In the genomic region with DNA sequence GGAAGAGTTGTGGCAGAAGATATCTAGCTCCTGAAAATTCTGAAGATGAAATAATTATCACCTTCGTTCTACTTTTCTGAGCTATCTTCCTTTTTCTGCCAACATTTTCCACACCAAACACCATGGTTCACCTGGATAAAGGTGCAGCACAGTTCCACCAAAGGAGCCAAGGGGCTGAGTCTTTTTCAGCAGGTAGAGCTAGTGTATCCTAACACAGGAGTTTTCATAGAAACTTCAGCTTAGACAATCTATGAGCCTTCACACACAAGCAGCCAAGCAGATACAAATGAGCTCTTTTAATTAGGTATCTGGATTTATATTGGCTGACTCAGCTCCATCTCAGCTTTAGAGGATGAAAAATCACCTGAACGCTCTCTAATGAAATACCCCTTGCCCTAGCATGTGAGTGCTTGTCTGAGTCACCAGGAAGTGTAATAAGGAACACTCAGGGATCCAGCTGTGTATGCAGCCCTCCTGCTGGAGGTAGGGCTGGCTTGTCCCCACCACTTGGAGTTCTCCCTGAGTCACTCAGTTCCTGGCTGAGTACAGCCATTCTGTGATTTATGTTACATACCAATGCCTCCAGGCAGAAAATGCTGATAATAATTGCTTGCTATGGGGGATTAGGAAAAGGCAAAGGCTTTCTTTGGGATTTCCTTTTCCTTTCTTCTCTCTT, we compare ENCODE assay signal across 11 cellular contexts.
DNase-seq lines count a peak whose midpoint lies in the region; ATAC-seq, FAIRE-seq and TF ChIP-seq lines count a peak whose summit lies in the region.
"Had no signal": no experiment of that assay in that cellular context is flagged by ENCODE, and none has a peak within 500 bp of the region (broad histone marks: within the 10 kb centered on the region; RNA-seq: fewer than 3 reads in every experiment).

No MANE protein-coding gene starts in this region.

- POLR2A ChIA-PET in GM12878 (lab: Charles Lee) = interaction anchor here (1.1 to 1.4 kb wide), 2 partner anchors 19 to 28 kb away, joined by 3 to 4 read pairs; no protein-coding TSS in a partner anchor
- POLR2A ChIA-PET in activated CD4-positive, alpha-beta memory T cell treated with anti-CD3 and anti-CD28 coated beads for 36 hours (lab: Charles Lee) = no interaction called here

- FAIRE-seq in GM12878 (lab: Jason Lieb, UNC) (no peak), GM19239 (lab: Jason Lieb, UNC) (no peak)

- H3K9me3 ChIP-seq in HUES6 (ENCODE audit: control insufficient read depth, insufficient read depth, low read depth, low read length) (no peaks in the 10 kb centered on the region), GM12878 (replicated peaks; ENCODE audit: control insufficient read depth, insufficient read depth, low read length) (no peaks in the 10 kb centered on the region), tibial nerve (no peaks in the 10 kb centered on the region)
- H3K9me3 ChIP-seq: sigmoid colon, testis had no signal

- no peak for TF ChIP-seq POLR2A in GM12878 (IDR thresholded peaks at IDR 0.05; ENCODE audit: low read depth, low read length)
- TF ChIP-seq POLR2A in tibial nerve (IDR thresholded peaks at IDR 0.05) = no peak

- no peak overlapping the region for H3K4me3 Mint-ChIP-seq in activated CD4-positive, alpha-beta memory T cell treated with anti-CD3 and anti-CD28 coated beads for 36 hours

- no peak overlapping the region for H3K27ac Mint-ChIP-seq in activated CD4-positive, alpha-beta memory T cell treated with anti-CD3 and anti-CD28 coated beads for 36 hours

- no peaks in the 10 kb centered on the region for H3K9me3 Mint-ChIP-seq in activated CD4-positive, alpha-beta memory T cell treated with anti-CD3 and anti-CD28 coated beads for 36 hours

- H3K36me3 Mint-ChIP-seq in activated CD4-positive, alpha-beta memory T cell treated with anti-CD3 and anti-CD28 coated beads for 36 hours = no peaks in the 10 kb centered on the region

- WGBS in GM12878 (ENCODE audit: insufficient coverage, insufficient replicate concordance, low lambda C conversion rate, missing lambda C conversion rate) = 72% methylated on average over 2 of the region's 2 CpGs
- no CpG with 5 or more reads among the region's 2 CpGs for WGBS in mesendoderm (ENCODE audit: extremely low coverage, insufficient coverage, low lambda C conversion rate)
- WGBS in tibial nerve, 2 donors = 78 to 81% methylated on average over 2 of the region's 2 CpGs

- RAD21 ChIA-PET in GM12878 (lab: Charles Lee; ENCODE audit: unreplicated experiment) = interaction anchor here (0.5 to 1.6 kb wide), 2 partner anchors 21 to 187 kb away, joined by 3 to 7 read pairs; no protein-coding TSS in a partner anchor

- peak; percentile 15 for ATAC-seq in GM12878

- no peaks in the 10 kb centered on the region for H3K36me3 ChIP-seq in HUES6 (ENCODE audit: control insufficient read depth, insufficient read depth, low read length)
- no peaks in the 10 kb centered on the region for H3K36me3 ChIP-seq in GM12878 (ENCODE audit: control insufficient read depth in 2 of 2, insufficient read depth in 2 of 2, low read length in 1 of 2)
- H3K36me3 ChIP-seq in mesendoderm (ENCODE audit: control insufficient read depth, insufficient read depth, low read length) = no peaks in the 10 kb centered on the region
- no peaks in the 10 kb centered on the region for H3K36me3 ChIP-seq in tibial nerve
- H3K36me3 ChIP-seq: sigmoid colon had no signal

- no peak for TF ChIP-seq EP300 in GM12878 (IDR thresholded peaks at IDR 0.05; ENCODE audit: borderline replicate concordance in 1 of 2, control insufficient read depth in 1 of 2, low read depth in 2 of 2, low read length in 2 of 2)
- no peak for TF ChIP-seq EP300 in tibial nerve (IDR thresholded peaks at IDR 0.05)

- H3K79me2 ChIP-seq in GM12878 (ENCODE audit: control insufficient read depth, insufficient read depth, low read length) = no peaks in the 10 kb centered on the region
- no peaks in the 10 kb centered on the region for H3K79me2 ChIP-seq in mesendoderm (ENCODE audit: control insufficient read depth, insufficient read depth, low read length)

- H3K27me3 ChIP-seq in HUES6 (ENCODE audit: control insufficient read depth, insufficient read depth, low read length) = no peaks in the 10 kb centered on the region
- no peaks in the 10 kb centered on the region for H3K27me3 ChIP-seq in GM12878 (replicated peaks in 1 of 2; ENCODE audit: control insufficient read depth in 2 of 2, insufficient read depth in 2 of 2, low read length in 1 of 2)
- H3K27me3 ChIP-seq in mesendoderm (ENCODE audit: insufficient read depth, low read length, poor library complexity) = no peaks in the 10 kb centered on the region
- no peaks in the 10 kb centered on the region for H3K27me3 ChIP-seq in tibial nerve
- H3K27me3 ChIP-seq: sigmoid colon, testis had no signal

- intact Hi-C loops in GM12878 (cut with micrococcal nuclease; ENCODE audit: unreplicated experiment) = no loop called here
- intact Hi-C loops in activated CD4-positive, alpha-beta memory T cell treated with anti-CD3 and anti-CD28 coated beads for 36 hours (cut with micrococcal nuclease) = no loop called here

- no peak overlapping the region for H2BK15ac ChIP-seq in mesendoderm (replicated peaks; ENCODE audit: low read depth)

- peak overlapping the region; percentile 9; the same call in 1 of the 2 replicates for H2AFZ ChIP-seq in GM12878 (ENCODE audit: control insufficient read depth, low read depth, low read length)

- no peak overlapping the region for H2BK5ac ChIP-seq in mesendoderm (ENCODE audit: low read length)

- peak overlapping the region; percentile 64 for H3K18ac ChIP-seq in mesendoderm (ENCODE audit: low read length)

- TF ChIP-seq RAD21 in GM12878 (IDR thresholded peaks at IDR 0.05; ENCODE audit: insufficient read depth, low read depth, low read length) = no peak

- no peaks in the 10 kb centered on the region for H4K20me1 ChIP-seq in GM12878 (ENCODE audit: control insufficient read depth, insufficient read depth)

- H3K27me3 Mint-ChIP-seq in activated CD4-positive, alpha-beta memory T cell treated with anti-CD3 and anti-CD28 coated beads for 36 hours = no peaks in the 10 kb centered on the region

- H3K4me3 ChIP-seq in HUES6 (ENCODE audit: low read depth, low read length) (no peak overlapping the region), GM12878 (no peak overlapping the region), mesendoderm (ENCODE audit: low read length) (no peak overlapping the region), tibial nerve (no peak overlapping the region)
- H3K4me3 ChIP-seq: sigmoid colon, testis had no signal

- no peak overlapping the region for H3K4me2 ChIP-seq in GM12878 (ENCODE audit: control insufficient read depth, insufficient read depth)
- H3K4me2 ChIP-seq in mesendoderm (ENCODE audit: low read length) = no peak overlapping the region

- no peak overlapping the region for H2AK5ac ChIP-seq in mesendoderm (ENCODE audit: low read length)

- H3K56ac ChIP-seq in mesendoderm (ENCODE audit: low read length) = no peak overlapping the region

- TF ChIP-seq CTCF in GM12878 (IDR thresholded peaks at IDR 0.05 in 2 of 3, conservative IDR thresholded peaks at IDR 0.05 in 1 of 3; ENCODE audit: control insufficient read depth in 2 of 3, extremely low read depth in 1 of 3, insufficient read depth in 1 of 3, low read depth in 3 of 3, low read length in 3 of 3) (no peak), tibial nerve (IDR thresholded peaks at IDR 0.05) (no peak)

- H3K9ac ChIP-seq in HUES6 (ENCODE audit: low read length) (peak overlapping the region; percentile 41), GM12878 (ENCODE audit: control insufficient read depth, insufficient read depth, low read length) (no peak overlapping the region), mesendoderm (ENCODE audit: low read length) (no peak overlapping the region)

- BruUV-seq in GM12878 (replicated peaks; lab: Mats Ljungman, UMichigan) = no TSS peak

- peak overlapping the region; percentile 18 for H2BK120ac ChIP-seq in mesendoderm (ENCODE audit: low read depth, low read length)

- peak; percentile 9 for DNase-seq in DMS153 treated with DMSO at 0.1 percent for 48 hours (lab: John Stamatoyannopoulos, UW; ENCODE audit: unreplicated experiment)
- DNase-seq in GM12878 (ENCODE audit: low read depth, low spot score) = no peak
- DNase-seq in mesendoderm = peak; percentile 97
- no peak for DNase-seq in activated CD4-positive, alpha-beta memory T cell treated with anti-CD3 and anti-CD28 coated beads for 36 hours
- no peak for DNase-seq in UCSD-AML1 (lab: John Stamatoyannopoulos, UW; ENCODE audit: unreplicated experiment)
- DNase-seq in GM19239 (ENCODE audit: insufficient read length, low spot score) = no peak
- no peak for DNase-seq in tibial nerve (ENCODE audit: low spot score in 2 of 2)
- DNase-seq: activated T-cell treated with anti-CD3 and anti-CD28 coated beads, Interleukin-2, amount 50 U/mL, for 1 hour; sigmoid colon; testis had no signal

- SMC1A ChIA-PET in GM12878 (lab: Charles Lee; ENCODE audit: uncharacterized antibody, unreplicated experiment) = interaction anchor here (0.7 to 2.8 kb wide), 13 partner anchors 9 to 137 kb away, joined by 3 to 16 read pairs (median 4); no protein-coding TSS in a partner anchor

- no peaks in the 10 kb centered on the region for H3K4me1 Mint-ChIP-seq in activated CD4-positive, alpha-beta memory T cell treated with anti-CD3 and anti-CD28 coated beads for 36 hours (ENCODE audit: low read depth)

- CTCF ChIA-PET in GM12878 (lab: Yijun Ruan, JAX) = interaction anchor here (1.1 to 2.2 kb wide), 3 partner anchors 15 to 80 kb away, joined by 4 to 6 read pairs (median 4); no protein-coding TSS in a partner anchor
- CTCF ChIA-PET in activated CD4-positive, alpha-beta memory T cell treated with anti-CD3 and anti-CD28 coated beads for 36 hours (lab: Charles Lee) = no interaction called here

- H3K27ac ChIP-seq in HUES6 (ENCODE audit: low read depth, low read length) (peak overlapping the region; percentile 82; the same call in 1 of the 2 replicates), GM12878 (ENCODE audit: control insufficient read depth, insufficient read depth) (no peak overlapping the region), mesendoderm (ENCODE audit: low read depth, low read length) (peak overlapping the region; percentile 46), tibial nerve (no peak overlapping the region)
- H3K27ac ChIP-seq: sigmoid colon, testis had no signal

- H3K23ac ChIP-seq in mesendoderm (ENCODE audit: low read length) = no peak overlapping the region

- no peak overlapping the region for H3K4ac ChIP-seq in mesendoderm (ENCODE audit: low read depth, low read length)

- in situ Hi-C loops in GM12878 (cut with MboI) = no loop called here

- H4K5ac ChIP-seq in mesendoderm (ENCODE audit: low read length) = no peak overlapping the region

- H3K4me1 ChIP-seq in HUES6 (ENCODE audit: control insufficient read depth, insufficient read depth, low read length) (peaks cover 17% of the 10 kb centered on the region), GM12878 (ENCODE audit: control insufficient read depth, insufficient read depth, low read length) (peaks cover 18% of the 10 kb centered on the region), mesendoderm (ENCODE audit: control insufficient read depth, low read depth, low read length) (no peaks in the 10 kb centered on the region), tibial nerve (no peaks in the 10 kb centered on the region)
- H3K4me1 ChIP-seq: testis had no signal

- H4K8ac ChIP-seq in mesendoderm (ENCODE audit: low read depth, low read length) = no peak overlapping the region

- H3K79me1 ChIP-seq in mesendoderm (ENCODE audit: low read length) = no peaks in the 10 kb centered on the region

Comparison
In these comparisons a context has a peak if more than half of its experiments do, and no peak if none do; other contexts are left out.
1. DNase-seq: peak in DMS153 treated with DMSO at 0.1 percent for 48 hours (single experiment) and mesendoderm (single experiment); none in GM12878 (single experiment), activated CD4-positive, alpha-beta memory T cell treated with anti-CD3 and anti-CD28 coated beads for 36 hours (single experiment), UCSD-AML1 (single experiment), GM19239 (single experiment) and tibial nerve (0 of 2).
2. H3K27ac ChIP-seq: peak in HUES6 (single experiment) and mesendoderm (single experiment); none in GM12878 (single experiment) and tibial nerve (0 of 4).